ENCODE assay signal across 13 cellular contexts in the genomic region with DNA sequence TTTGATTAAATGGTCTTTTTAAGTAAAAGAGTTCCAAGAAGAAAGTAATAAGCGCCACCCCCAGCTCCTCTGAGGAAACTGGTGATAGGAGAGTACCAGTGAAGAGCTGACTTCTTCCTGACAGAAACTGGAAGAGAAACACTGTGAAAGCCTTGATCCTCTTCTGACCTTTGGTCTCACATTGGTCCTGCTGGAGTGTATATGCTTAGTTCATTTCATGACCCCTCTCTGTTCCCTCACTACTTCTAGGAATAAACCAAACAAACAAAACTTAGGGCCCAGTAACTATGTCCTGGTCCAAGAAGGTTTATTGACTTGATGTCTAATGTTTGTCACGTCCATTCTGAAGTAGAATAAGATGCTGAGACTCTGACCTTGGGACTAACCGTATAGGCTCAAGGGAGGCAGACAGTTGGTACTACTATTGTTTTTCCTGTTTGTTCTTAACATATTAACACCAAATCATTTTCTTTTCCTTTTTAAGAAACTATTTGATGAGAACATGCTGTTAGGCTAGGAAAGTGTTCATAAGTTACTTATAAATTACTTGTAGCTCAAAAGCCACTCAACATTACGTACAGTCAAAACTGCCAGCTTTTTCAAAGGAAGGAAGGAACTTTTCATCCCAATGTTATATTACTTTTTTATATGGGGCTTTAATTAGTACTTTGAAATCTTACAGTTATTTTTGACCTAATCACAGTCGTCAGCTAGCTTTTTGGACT. TPM values are rescaled to one million over a fixed set of nuclear protein-coding genes. Genes with fewer than 3 reads are reported as not detected.
DNase-seq lines count a peak whose midpoint lies in the region; ATAC-seq and TF ChIP-seq lines count a peak whose summit lies in the region.
"Had no signal": no experiment of that assay in that cellular context is flagged by ENCODE, and none has a peak within 500 bp of the region (broad histone marks: within the 10 kb centered on the region; RNA-seq: fewer than 3 reads in every experiment).

No MANE protein-coding gene starts in this region.

- no peak overlapping the region for H3K9ac ChIP-seq in neural progenitor cell
- H3K9ac ChIP-seq: KMS-11 had no signal

- peaks cover 37% of the 10 kb centered on the region for H3K4me1 Mint-ChIP-seq in stimulated activated naive CD8-positive, alpha-beta T cell treated with anti-CD3 and anti-CD28 coated beads, Interleukin-15, amount 100 ng/mL, for 72 hours
- peaks cover 35% of the 10 kb centered on the region for H3K4me1 Mint-ChIP-seq in activated T-helper 1 cell treated with anti-CD3 and anti-CD28 coated beads, Interleukin-12 subunit alpha, Interleukin-12 subunit beta, Interleukin-2, Interleukin-4 antibody, amounts not matched to agents 30 ng/mL and 10 ng/mL and 1 ng/mL, durations not matched to agents 14 hours and 24 hours and 36 hours (ENCODE audit: low read depth)
- H3K4me1 Mint-ChIP-seq in neural progenitor cell (no peaks in the 10 kb centered on the region), Caco-2 (ENCODE audit: low read depth, unreplicated experiment) (no peaks in the 10 kb centered on the region), Calu3 (ENCODE audit: low read depth, unreplicated experiment) (peaks cover 14% of the 10 kb centered on the region)

- no peak overlapping the region for H3K4me2 ChIP-seq in neural progenitor cell
- H3K4me2 ChIP-seq: KMS-11 had no signal

- no peak overlapping the region for H2AFZ ChIP-seq in neural progenitor cell (replicated peaks)

- no peaks in the 10 kb centered on the region for H3K4me1 ChIP-seq in effector memory CD4-positive, alpha-beta T cell (ENCODE audit: control insufficient read depth, insufficient read depth, low read length, poor library complexity, severe bottlenecking)
- H3K4me1 ChIP-seq in neural progenitor cell (no peaks in the 10 kb centered on the region), Caco-2 (0 out of 2 replicates have a peak, but pooled peaks cover 4% of the 10 kb centered on the region)

- no peaks in the 10 kb centered on the region for H3F3A ChIP-seq in neural progenitor cell (ENCODE audit: low read depth)

- H3K27me3 ChIP-seq in effector memory CD4-positive, alpha-beta T cell (replicated peaks; ENCODE audit: control insufficient read depth, insufficient read depth, low read length, poor library complexity, severe bottlenecking), result no peaks in the 10 kb centered on the region
- H3K27me3 ChIP-seq in neural progenitor cell (no peaks in the 10 kb centered on the region), Caco-2 (replicated peaks; ENCODE audit: control insufficient read depth, insufficient read depth, low read length) (no peaks in the 10 kb centered on the region)
- H3K27me3 ChIP-seq: vagina had no signal

- peak overlapping the region in 1 of 2 donors; percentile 71 for H3K27ac Mint-ChIP-seq in stimulated activated naive CD8-positive, alpha-beta T cell treated with anti-CD3 and anti-CD28 coated beads, Interleukin-15, amount 100 ng/mL, for 72 hours
- H3K27ac Mint-ChIP-seq in activated T-helper 1 cell treated with anti-CD3 and anti-CD28 coated beads, Interleukin-12 subunit alpha, Interleukin-12 subunit beta, Interleukin-2, Interleukin-4 antibody, amounts not matched to agents 30 ng/mL and 10 ng/mL and 1 ng/mL, durations not matched to agents 14 hours and 24 hours and 36 hours, result peak overlapping the region; percentile 43
- H3K27ac Mint-ChIP-seq in neural progenitor cell (no peak overlapping the region), Caco-2 (ENCODE audit: unreplicated experiment) (no peak overlapping the region), Calu3 (ENCODE audit: unreplicated experiment) (no peak overlapping the region)

- no peak for TF ChIP-seq CTCF in neural progenitor cell (IDR thresholded peaks at IDR 0.05)
- TF ChIP-seq CTCF in Caco-2 (IDR thresholded peaks at IDR 0.05; ENCODE audit: insufficient read depth in 1 of 2, low read depth in 1 of 2, low read length in 1 of 2, severe bottlenecking in 1 of 2, unreplicated experiment in 1 of 2), result no peak
- no peak for TF ChIP-seq CTCF in Calu3 (IDR thresholded peaks at IDR 0.05; ENCODE audit: unreplicated experiment)

- H3K27me3 Mint-ChIP-seq in stimulated activated naive CD8-positive, alpha-beta T cell treated with anti-CD3 and anti-CD28 coated beads, Interleukin-15, amount 100 ng/mL, for 72 hours, result no peaks in the 10 kb centered on the region
- no peaks in the 10 kb centered on the region for H3K27me3 Mint-ChIP-seq in activated T-helper 1 cell treated with anti-CD3 and anti-CD28 coated beads, Interleukin-12 subunit alpha, Interleukin-12 subunit beta, Interleukin-2, Interleukin-4 antibody, amounts not matched to agents 30 ng/mL and 10 ng/mL and 1 ng/mL, durations not matched to agents 14 hours and 24 hours and 36 hours (ENCODE audit: insufficient read depth)
- H3K27me3 Mint-ChIP-seq in neural progenitor cell (ENCODE audit: insufficient read depth, low read depth) (no peaks in the 10 kb centered on the region), Caco-2 (ENCODE audit: insufficient read depth, unreplicated experiment) (no peaks in the 10 kb centered on the region), Calu3 (ENCODE audit: unreplicated experiment) (no peaks in the 10 kb centered on the region)

- peak; percentile 26 for ATAC-seq in stimulated activated naive CD8-positive, alpha-beta T cell treated with anti-CD3 and anti-CD28 coated beads, Interleukin-15, amount 100 ng/mL, for 72 hours
- ATAC-seq in stimulated activated naive CD8-positive, alpha-beta T cell treated with anti-CD3 and anti-CD28 coated beads, Interleukin-15, Interleukin-2, amounts not matched to agents 100 U/mL and 50 U/mL, for 24 hours, result no peak
- peak; percentile 46 for ATAC-seq in HG02798 (IDR thresholded peaks at IDR 0.05; ENCODE audit: poor library complexity, unreplicated experiment)

- peaks cover 30% of the 10 kb centered on the region for H3K36me3 Mint-ChIP-seq in activated T-helper 1 cell treated with anti-CD3 and anti-CD28 coated beads, Interleukin-12 subunit alpha, Interleukin-12 subunit beta, Interleukin-2, Interleukin-4 antibody, amounts not matched to agents 30 ng/mL and 10 ng/mL and 1 ng/mL, durations not matched to agents 14 hours and 24 hours and 36 hours (ENCODE audit: low read depth)
- H3K36me3 Mint-ChIP-seq in neural progenitor cell (peaks cover 23% of the 10 kb centered on the region), Caco-2 (ENCODE audit: insufficient read depth, unreplicated experiment) (peaks cover 29% of the 10 kb centered on the region), Calu3 (ENCODE audit: insufficient read depth, unreplicated experiment) (peaks cover 25% of the 10 kb centered on the region)

- H3K27ac ChIP-seq in effector memory CD4-positive, alpha-beta T cell (ENCODE audit: insufficient read depth, low read length, poor library complexity, severe bottlenecking), result no peak overlapping the region
- no peak overlapping the region for H3K27ac ChIP-seq in neural progenitor cell
- H3K27ac ChIP-seq: KMS-11, SK-N-MC had no signal

- no peak overlapping the region for H3K4me3 ChIP-seq in effector memory CD4-positive, alpha-beta T cell (ENCODE audit: insufficient read depth, low read depth, low read length, poor library complexity, severe bottlenecking)
- no peak overlapping the region for H3K4me3 ChIP-seq in neural progenitor cell
- no peak overlapping the region for H3K4me3 ChIP-seq in Caco-2 (ENCODE audit: low read depth, low read length)
- H3K4me3 ChIP-seq: SK-N-MC, vagina had no signal

- peaks cover 38% of the 10 kb centered on the region for H3K36me3 ChIP-seq in effector memory CD4-positive, alpha-beta T cell (ENCODE audit: control insufficient read depth, insufficient read depth, low read length)
- peaks cover 15% of the 10 kb centered on the region for H3K36me3 ChIP-seq in neural progenitor cell
- H3K36me3 ChIP-seq in Caco-2 (ENCODE audit: control insufficient read depth, insufficient read depth, low read length), result no peaks in the 10 kb centered on the region

- H3K4me3 Mint-ChIP-seq in stimulated activated naive CD8-positive, alpha-beta T cell treated with anti-CD3 and anti-CD28 coated beads, Interleukin-15, amount 100 ng/mL, for 72 hours, result peak overlapping the region in 1 of 2 donors; percentile 59
- H3K4me3 Mint-ChIP-seq in activated T-helper 1 cell treated with anti-CD3 and anti-CD28 coated beads, Interleukin-12 subunit alpha, Interleukin-12 subunit beta, Interleukin-2, Interleukin-4 antibody, amounts not matched to agents 30 ng/mL and 10 ng/mL and 1 ng/mL, durations not matched to agents 14 hours and 24 hours and 36 hours, result no peak overlapping the region
- H3K4me3 Mint-ChIP-seq in neural progenitor cell (no peak overlapping the region), Caco-2 (ENCODE audit: unreplicated experiment) (no peak overlapping the region), Calu3 (ENCODE audit: low read depth, unreplicated experiment) (no peak overlapping the region)

- H4K20me1 ChIP-seq in neural progenitor cell (ENCODE audit: low read depth), result no peaks in the 10 kb centered on the region

- BruUV-seq in Caco-2 (replicated peaks; lab: Mats Ljungman, UMichigan), result no TSS peak
- BruUV-seq in Calu3 (replicated peaks; lab: Mats Ljungman, UMichigan), result no TSS peak

- H3K79me2 ChIP-seq in neural progenitor cell (ENCODE audit: low read depth), result no peaks in the 10 kb centered on the region

- POLR2A ChIA-PET in Caco-2 (lab: Charles Lee), result no interaction called here

- no peak for DNase-seq in stimulated activated naive CD8-positive, alpha-beta T cell treated with anti-CD3 and anti-CD28 coated beads, Interleukin-15, amount 100 ng/mL, for 72 hours
- DNase-seq in stimulated activated naive CD8-positive, alpha-beta T cell treated with anti-CD3 and anti-CD28 coated beads, Interleukin-15, Interleukin-2, amounts not matched to agents 100 U/mL and 50 U/mL, for 24 hours, result no peak
- DNase-seq in activated T-helper 1 cell treated with anti-CD3 and anti-CD28 coated beads, Interleukin-12 subunit alpha, Interleukin-12 subunit beta, Interleukin-2, Interleukin-4 antibody, amounts not matched to agents 30 ng/mL and 10 ng/mL and 1 ng/mL, durations not matched to agents 14 hours and 24 hours and 36 hours (ENCODE audit: low spot score), result no peak
- no peak for DNase-seq in effector memory CD4-positive, alpha-beta T cell
- DNase-seq in neural progenitor cell (ENCODE audit: low spot score) (no peak), Caco-2 (no peak), Calu3 (no peak)
- DNase-seq: NCI-H524, retina had no signal

- H3K9me3 ChIP-seq in effector memory CD4-positive, alpha-beta T cell (ENCODE audit: control insufficient read depth, low read length), result no peaks in the 10 kb centered on the region
- H3K9me3 ChIP-seq in neural progenitor cell (ENCODE audit: low read depth) (no peaks in the 10 kb centered on the region), Caco-2 (no peaks in the 10 kb centered on the region)
- H3K9me3 ChIP-seq: vagina had no signal

- CTCF ChIA-PET in Caco-2 (lab: Charles Lee), result no interaction called here
- CTCF ChIA-PET in Calu3 (lab: Charles Lee), result no interaction called here

- H3K9me3 Mint-ChIP-seq in stimulated activated naive CD8-positive, alpha-beta T cell treated with anti-CD3 and anti-CD28 coated beads, Interleukin-15, amount 100 ng/mL, for 72 hours, result no peaks in the 10 kb centered on the region
- H3K9me3 Mint-ChIP-seq in activated T-helper 1 cell treated with anti-CD3 and anti-CD28 coated beads, Interleukin-12 subunit alpha, Interleukin-12 subunit beta, Interleukin-2, Interleukin-4 antibody, amounts not matched to agents 30 ng/mL and 10 ng/mL and 1 ng/mL, durations not matched to agents 14 hours and 24 hours and 36 hours, result no peaks in the 10 kb centered on the region
- H3K9me3 Mint-ChIP-seq in neural progenitor cell (no peaks in the 10 kb centered on the region), Caco-2 (ENCODE audit: unreplicated experiment) (no peaks in the 10 kb centered on the region), Calu3 (ENCODE audit: low read depth, unreplicated experiment) (no peaks in the 10 kb centered on the region)

- intact Hi-C loops in activated T-helper 1 cell treated with anti-CD3 and anti-CD28 coated beads, Interleukin-12 subunit alpha, Interleukin-12 subunit beta, Interleukin-2, Interleukin-4 antibody, amounts not matched to agents 30 ng/mL and 10 ng/mL and 1 ng/mL, durations not matched to agents 14 hours and 24 hours and 36 hours (cut with micrococcal nuclease), result loop anchor here (2.0 to 5.0 kb wide), 6 partner anchors 70 to 445 kb away; a partner anchor contains a TSS
- intact Hi-C loops in Caco-2 (cut with micrococcal nuclease; ENCODE audit: unreplicated experiment), result no loop called here
- intact Hi-C loops in Calu3 (cut with micrococcal nuclease; ENCODE audit: unreplicated experiment), result loop anchor here (5.0 kb wide), 3 partner anchors 70 to 215 kb away; a partner anchor contains a TSS

RNA-seq across cellular contexts. Expression of a gene that starts 57.9 kb away (rescaled TPM):
- 53.2 and 57.4 TPM in 2 replicates for total RNA-seq in activated T-helper 1 cell treated with anti-CD3 and anti-CD28 coated beads, Interleukin-12 subunit alpha, Interleukin-12 subunit beta, Interleukin-2, Interleukin-4 antibody, amounts not matched to agents 30 ng/mL and 10 ng/mL and 1 ng/mL, durations not matched to agents 14 hours and 24 hours and 36 hours
- total RNA-seq in neural progenitor cell (ENCODE audit: low replicate concordance) (31.3 and 43.5 TPM in 2 replicates), Caco-2 (2022) (12.3 and 17.2 TPM in 2 replicates), Calu3 (2022) (27.4 and 29.5 TPM in 2 replicates)

RNA-seq across cellular contexts. Expression of a gene that starts 58.1 kb away (rescaled TPM):
- total RNA-seq in activated T-helper 1 cell treated with anti-CD3 and anti-CD28 coated beads, Interleukin-12 subunit alpha, Interleukin-12 subunit beta, Interleukin-2, Interleukin-4 antibody, amounts not matched to agents 30 ng/mL and 10 ng/mL and 1 ng/mL, durations not matched to agents 14 hours and 24 hours and 36 hours, result 1.2 and 3.2 TPM in 2 replicates
- total RNA-seq in neural progenitor cell (ENCODE audit: low replicate concordance) (2.7 and 3.2 TPM in 2 replicates), Caco-2 (2022) (0.84 and 1.4 TPM in 2 replicates), Calu3 (2022) (5.6 and 6.0 TPM in 2 replicates)
